31 cellular contexts compared by ENCODE assay signal in the genomic region with DNA sequence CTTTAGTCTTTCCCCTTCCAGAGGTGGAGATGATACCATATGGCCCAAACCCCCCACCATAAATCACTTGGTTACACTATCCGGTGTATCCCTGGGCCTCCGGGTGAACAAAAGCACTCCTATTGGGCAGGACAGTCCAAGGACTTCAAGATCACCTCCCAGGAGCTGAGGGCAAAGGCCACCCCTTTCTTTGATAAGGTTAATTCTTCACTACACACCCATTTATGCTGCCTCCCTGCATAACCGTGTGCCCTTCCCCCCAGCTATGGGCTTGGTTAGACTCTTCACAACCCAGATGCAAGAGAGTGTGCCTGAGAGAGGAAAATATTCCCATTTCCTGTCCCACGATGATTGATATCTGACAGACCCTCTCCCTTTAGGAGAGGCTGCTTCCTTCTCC.
"Had no signal": no experiment of that assay in that cellular context is flagged by ENCODE, and none has a peak within 500 bp of the region (broad histone marks: within the 10 kb centered on the region; RNA-seq: fewer than 3 reads in every experiment).

No MANE protein-coding gene starts in this region.

- H3K27me3 Mint-ChIP-seq: brain had no signal

- H3K9me3 ChIP-seq: ascending aorta, breast epithelium, esophagus squamous epithelium, gastroesophageal sphincter had no signal

- H3K36me3 ChIP-seq: ascending aorta, breast epithelium, cardiac muscle cell, esophagus squamous epithelium had no signal

- H3K36me3 Mint-ChIP-seq: activated CD4-positive, alpha-beta memory T cell treated with anti-CD3 and anti-CD28 coated beads for 36 hours; activated CD8-positive, alpha-beta memory T cell treated with anti-CD3 and anti-CD28 coated beads, Interleukin-2, amount 10 ng/mL, durations not matched to agents 7 days and 5 days; activated naive CD4-positive, alpha-beta T cell treated with anti-CD3 and anti-CD28 coated beads, Interleukin-2, amount 10 ng/mL, durations not matched to agents 7 days and 5 days; activated naive CD4-positive, alpha-beta T cell treated with anti-CD3 and anti-CD28 coated beads, Interleukin-2, amount 50 U/mL, for 72 hours; activated naive CD8-positive, alpha-beta T cell treated with anti-CD3 and anti-CD28 coated beads, Interleukin-2, amount 10 ng/mL, durations not matched to agents 7 days and 5 days had no signal

- H3K27ac Mint-ChIP-seq: activated CD4-positive, alpha-beta memory T cell treated with anti-CD3 and anti-CD28 coated beads for 36 hours; activated CD4-positive, alpha-beta T cell treated with anti-CD3 and anti-CD28 coated beads for 36 hours; activated CD4-positive, alpha-beta T cell treated with anti-CD3 and anti-CD28 coated beads, Interleukin-2, amount 10 ng/mL, durations not matched to agents 24 days and 14 days; activated CD8-positive, alpha-beta memory T cell treated with anti-CD3 and anti-CD28 coated beads, Interleukin-2, amount 10 ng/mL, durations not matched to agents 7 days and 5 days; activated CD8-positive, alpha-beta T cell treated with anti-CD3 and anti-CD28 coated beads, Interleukin-2, amount 10 ng/mL, durations not matched to agents 7 days and 5 days; activated naive CD4-positive, alpha-beta T cell treated with anti-CD3 and anti-CD28 coated beads, Interleukin-2, amount 10 ng/mL, durations not matched to agents 7 days and 5 days; activated naive CD4-positive, alpha-beta T cell treated with anti-CD3 and anti-CD28 coated beads, Interleukin-2, amount 50 U/mL, for 72 hours; activated naive CD8-positive, alpha-beta T cell treated with anti-CD3 and anti-CD28 coated beads, Interleukin-2, amount 10 ng/mL, durations not matched to agents 7 days and 5 days; activated T-helper 1 cell treated with anti-CD3 and anti-CD28 coated beads, Interleukin-12 subunit alpha, Interleukin-12 subunit beta, Interleukin-2, Interleukin-4 antibody, amounts not matched to agents 30 ng/mL and 10 ng/mL and 1 ng/mL, durations not matched to agents 14 hours and 24 hours and 36 hours; activated T-helper 2 cell treated with anti-CD3 and anti-CD28 coated beads, Interferon-gamma antibody, Interleukin-2, Interleukin-4, amounts not matched to agents 10 μg/mL and 5 μg/mL and 100 μg/mL, durations not matched to agents 14 hours and 24 hours and 36 hours; effector memory CD8-positive, alpha-beta T cell had no signal

- H3K4me3 Mint-ChIP-seq: activated CD4-positive, alpha-beta memory T cell treated with anti-CD3 and anti-CD28 coated beads for 36 hours; activated CD4-positive, alpha-beta T cell treated with anti-CD3 and anti-CD28 coated beads for 36 hours; activated CD4-positive, alpha-beta T cell treated with anti-CD3 and anti-CD28 coated beads, Interleukin-2, amount 10 ng/mL, durations not matched to agents 24 days and 14 days; activated CD8-positive, alpha-beta memory T cell treated with anti-CD3 and anti-CD28 coated beads, Interleukin-2, amount 10 ng/mL, durations not matched to agents 7 days and 5 days; activated CD8-positive, alpha-beta T cell treated with anti-CD3 and anti-CD28 coated beads, Interleukin-2, amount 10 ng/mL, durations not matched to agents 7 days and 5 days; activated naive CD4-positive, alpha-beta T cell treated with anti-CD3 and anti-CD28 coated beads, Interleukin-2, amount 10 ng/mL, durations not matched to agents 7 days and 5 days; activated naive CD8-positive, alpha-beta T cell treated with anti-CD3 and anti-CD28 coated beads, Interleukin-2, amount 10 ng/mL, durations not matched to agents 7 days and 5 days; activated T-helper 1 cell treated with anti-CD3 and anti-CD28 coated beads, Interleukin-12 subunit alpha, Interleukin-12 subunit beta, Interleukin-2, Interleukin-4 antibody, amounts not matched to agents 30 ng/mL and 10 ng/mL and 1 ng/mL, durations not matched to agents 14 hours and 24 hours and 36 hours; brain; central memory CD8-positive, alpha-beta T cell; effector memory CD8-positive, alpha-beta T cell had no signal

- H3K4me3 ChIP-seq: ascending aorta, breast epithelium, cardiac muscle cell, coronary artery, esophagus squamous epithelium, gastroesophageal sphincter had no signal

- H3K4me1 Mint-ChIP-seq: activated CD4-positive, alpha-beta T cell treated with anti-CD3 and anti-CD28 coated beads for 36 hours; activated CD4-positive, alpha-beta T cell treated with anti-CD3 and anti-CD28 coated beads, Interleukin-2, amount 10 ng/mL, durations not matched to agents 24 days and 14 days; activated CD8-positive, alpha-beta memory T cell treated with anti-CD3 and anti-CD28 coated beads, Interleukin-2, amount 10 ng/mL, durations not matched to agents 7 days and 5 days; activated naive CD4-positive, alpha-beta T cell treated with anti-CD3 and anti-CD28 coated beads, Interleukin-2, amount 10 ng/mL, durations not matched to agents 7 days and 5 days; activated naive CD8-positive, alpha-beta T cell treated with anti-CD3 and anti-CD28 coated beads, Interleukin-2, amount 10 ng/mL, durations not matched to agents 7 days and 5 days; brain; central memory CD8-positive, alpha-beta T cell had no signal

- ATAC-seq: activated CD4-positive, alpha-beta T cell treated with anti-CD3 and anti-CD28 coated beads for 36 hours; activated CD8-positive, alpha-beta memory T cell treated with anti-CD3 and anti-CD28 coated beads, Interleukin-2, amount 10 ng/mL, durations not matched to agents 7 days and 5 days; activated CD8-positive, alpha-beta T cell treated with anti-CD3 and anti-CD28 coated beads, Interleukin-2, amount 10 ng/mL, durations not matched to agents 7 days and 5 days; activated naive CD4-positive, alpha-beta T cell treated with anti-CD3 and anti-CD28 coated beads, Interleukin-2, amount 50 U/mL, for 72 hours; effector memory CD8-positive, alpha-beta T cell; gastroesophageal sphincter had no signal

- H3K27ac ChIP-seq: ascending aorta, breast epithelium, cardiac muscle cell, coronary artery, epithelial cell of prostate, esophagus squamous epithelium, gastroesophageal sphincter had no signal

- H3K27me3 ChIP-seq: ascending aorta, breast epithelium, cardiac muscle cell, esophagus squamous epithelium, gastroesophageal sphincter had no signal

- DNase-seq: activated CD4-positive, alpha-beta memory T cell treated with anti-CD3 and anti-CD28 coated beads for 36 hours; activated CD4-positive, alpha-beta T cell treated with anti-CD3 and anti-CD28 coated beads for 36 hours; activated CD4-positive, alpha-beta T cell treated with anti-CD3 and anti-CD28 coated beads, Interleukin-2, amount 10 ng/mL, durations not matched to agents 24 days and 14 days; activated CD4-positive, CD25-positive, alpha-beta regulatory T cell; activated CD4-positive, CD25-positive, alpha-beta regulatory T cell treated with anti-CD3 and anti-CD28 coated beads, Interleukin-2, amount 50 U/mL, for 72 hours; activated CD8-positive, alpha-beta memory T cell treated with anti-CD3 and anti-CD28 coated beads, Interleukin-2, amount 10 ng/mL, durations not matched to agents 7 days and 5 days; activated CD8-positive, alpha-beta memory T cell treated with anti-CD3 and anti-CD28 coated beads, Interleukin-2, amount 50 U/mL, for 4 hours; activated CD8-positive, alpha-beta T cell treated with anti-CD3 and anti-CD28 coated beads, Interleukin-2, amount 10 ng/mL, durations not matched to agents 7 days and 5 days; activated gamma-delta T cell; activated naive CD4-positive, alpha-beta T cell; activated naive CD4-positive, alpha-beta T cell treated with anti-CD3 and anti-CD28 coated beads, Interleukin-2, amount 10 ng/mL, durations not matched to agents 7 days and 5 days; activated naive CD8-positive, alpha-beta T cell treated with anti-CD3 and anti-CD28 coated beads, Interleukin-2, amount 10 ng/mL, durations not matched to agents 7 days and 5 days; activated T-cell treated with anti-CD3 and anti-CD28 coated beads, Interleukin-2, amount 50 U/mL, for 1 hour; activated T-cell treated with anti-CD3 and anti-CD28 coated beads, Interleukin-2, amount 50 U/mL, for 48 hours; dermis blood vessel endothelial cell; effector CD4-positive, alpha-beta T cell; effector memory CD8-positive, alpha-beta T cell; esophagus squamous epithelium; foreskin melanocyte; T-helper 2 cell had no signal

- H3K9me3 Mint-ChIP-seq: activated CD4-positive, alpha-beta memory T cell treated with anti-CD3 and anti-CD28 coated beads for 36 hours; activated CD4-positive, alpha-beta T cell treated with anti-CD3 and anti-CD28 coated beads, Interleukin-2, amount 10 ng/mL, durations not matched to agents 24 days and 14 days; activated naive CD4-positive, alpha-beta T cell treated with anti-CD3 and anti-CD28 coated beads, Interleukin-2, amount 10 ng/mL, durations not matched to agents 7 days and 5 days; activated naive CD4-positive, alpha-beta T cell treated with anti-CD3 and anti-CD28 coated beads, Interleukin-2, amount 50 U/mL, for 72 hours; activated naive CD8-positive, alpha-beta T cell treated with anti-CD3 and anti-CD28 coated beads, Interleukin-2, amount 10 ng/mL, durations not matched to agents 7 days and 5 days; activated T-helper 1 cell treated with anti-CD3 and anti-CD28 coated beads, Interleukin-12 subunit alpha, Interleukin-12 subunit beta, Interleukin-2, Interleukin-4 antibody, amounts not matched to agents 30 ng/mL and 10 ng/mL and 1 ng/mL, durations not matched to agents 14 hours and 24 hours and 36 hours; activated T-helper 2 cell treated with anti-CD3 and anti-CD28 coated beads, Interferon-gamma antibody, Interleukin-2, Interleukin-4, amounts not matched to agents 10 μg/mL and 5 μg/mL and 100 μg/mL, durations not matched to agents 14 hours and 24 hours and 36 hours; brain; central memory CD8-positive, alpha-beta T cell; effector memory CD8-positive, alpha-beta T cell had no signal

- H3K4me1 ChIP-seq: ascending aorta, breast epithelium, esophagus squamous epithelium, gastroesophageal sphincter had no signal
